In genomic region chr11:46562527-46562926, GRCh38 we compare ENCODE assay signal across 23 cellular contexts.
"Had no signal": no experiment of that assay in that cellular context is flagged by ENCODE, and none has a peak within 500 bp of the region (broad histone marks: within the 10 kb centered on the region; RNA-seq: fewer than 3 reads in every experiment).

No MANE protein-coding gene starts in this region.

- H3K9me3 Mint-ChIP-seq: activated B cell treated with CpG ODN at 0.5 μM for 24 hours, neural crest cell had no signal

- H3K27ac Mint-ChIP-seq: activated B cell treated with CpG ODN at 0.5 μM for 24 hours had no signal

- ATAC-seq: left lobe of liver had no signal

- FAIRE-seq: frontal cortex, keratinocyte, urothelium cell line had no signal

- H3K27ac ChIP-seq: brain microvascular endothelial cell, colonic mucosa, tibial artery had no signal

- H3K4me3 Mint-ChIP-seq: activated B cell treated with CpG ODN at 0.5 μM for 24 hours, neural crest cell had no signal

- H3K36me3 ChIP-seq: brain microvascular endothelial cell, colonic mucosa, tibial artery had no signal

- H3K9me3 ChIP-seq: colonic mucosa, tibial artery had no signal

- H3K27me3 ChIP-seq: brain microvascular endothelial cell, colonic mucosa, tibial artery had no signal

- H3K4me3 ChIP-seq: colonic mucosa, tibial artery had no signal

- DNase-seq: activated B cell treated with CpG ODN at 0.5 μM for 24 hours; activated CD4-positive, alpha-beta T cell treated with anti-CD3 and anti-CD28 coated beads for 48 hours; activated CD8-positive, alpha-beta memory T cell treated with anti-CD3 and anti-CD28 coated beads for 24 hours; activated CD8-positive, alpha-beta memory T cell treated with anti-CD3 and anti-CD28 coated beads, Interleukin-2, amount 50 U/mL, for 48 hours; activated naive CD4-positive, alpha-beta T cell treated with Interleukin-2 at 50 U/mL for 16 hours; aorta; brain microvascular endothelial cell; central memory CD4-positive, alpha-beta T cell; colonic mucosa; hypothalamus; midbrain; retina; stimulated activated CD4-positive, alpha-beta T cell treated with anti-CD3 and anti-CD28 coated beads, Interleukin-12 subunit alpha, Interleukin-12 subunit beta, amount 100 ng/mL, for 4 hours; stimulated activated CD4-positive, alpha-beta T cell treated with anti-CD3 and anti-CD28 coated beads, Interleukin-1b, Interleukin-23, amount 100 ng/mL, for 48 hours; stimulated activated CD8-positive, alpha-beta memory T cell treated with anti-CD3 and anti-CD28 coated beads, Interleukin-4, amount 100 ng/mL, for 48 hours; stimulated activated naive CD4-positive, alpha-beta T cell; substantia nigra; tibial artery had no signal

- H3K27me3 Mint-ChIP-seq: activated B cell treated with CpG ODN at 0.5 μM for 24 hours had no signal
